Comparison of ENCODE assay signal across 7 cellular contexts in the genomic region with DNA sequence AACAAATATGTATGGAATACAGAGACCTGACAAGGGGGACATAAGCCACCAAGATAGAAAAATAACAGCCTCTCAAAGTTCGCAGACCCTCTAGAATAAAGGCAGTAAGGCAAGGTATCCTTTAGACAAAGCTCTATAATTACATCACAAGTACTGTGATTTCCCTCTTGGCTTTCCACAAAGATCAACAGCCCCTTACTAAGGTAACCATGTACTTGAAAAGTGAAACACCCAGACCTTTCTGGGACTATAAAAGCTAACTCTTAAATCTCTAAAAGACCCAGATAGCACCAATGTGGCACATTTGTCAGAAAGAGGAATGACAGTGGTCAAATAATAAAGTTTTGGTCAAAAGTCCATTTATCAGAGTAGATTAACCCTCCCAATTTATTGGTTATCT.
DNase-seq lines count a peak whose midpoint lies in the region; ATAC-seq lines count a peak whose summit lies in the region.

No MANE protein-coding gene starts in this region.

- H3K9me3 Mint-ChIP-seq in memory B cell, result no peaks in the 10 kb centered on the region

- DNase-seq in NAMALWA (ENCODE audit: low spot score) (peak; percentile 53), memory B cell (ENCODE audit: low spot score in 2 of 2) (no peak), iPS-NIHi7 (ENCODE audit: extremely low spot score) (no peak), NCI-H187 (lab: John Stamatoyannopoulos, UW) (no peak), epidermal melanocyte (ENCODE audit: insufficient read length, low spot score) (no peak)

- peak overlapping the region; percentile 59 for H3K4me3 Mint-ChIP-seq in memory B cell

- H3K27ac Mint-ChIP-seq in memory B cell, result peak overlapping the region; percentile 97

- H3K27me3 Mint-ChIP-seq in memory B cell, result no peaks in the 10 kb centered on the region

- H3K36me3 Mint-ChIP-seq in memory B cell, result peaks cover 2% of the 10 kb centered on the region

- ATAC-seq in GM18508 (IDR thresholded peaks at IDR 0.05; ENCODE audit: insufficient read depth, unreplicated experiment) (peak; percentile 18), GM21576 (IDR thresholded peaks at IDR 0.05; ENCODE audit: unreplicated experiment) (peak; percentile 22), memory B cell (ENCODE audit: low read depth) (peak; percentile 34)

- peaks cover 44% of the 10 kb centered on the region for H3K4me1 Mint-ChIP-seq in memory B cell
